ENCODE assay signal across 1 cellular context in the genomic region with DNA sequence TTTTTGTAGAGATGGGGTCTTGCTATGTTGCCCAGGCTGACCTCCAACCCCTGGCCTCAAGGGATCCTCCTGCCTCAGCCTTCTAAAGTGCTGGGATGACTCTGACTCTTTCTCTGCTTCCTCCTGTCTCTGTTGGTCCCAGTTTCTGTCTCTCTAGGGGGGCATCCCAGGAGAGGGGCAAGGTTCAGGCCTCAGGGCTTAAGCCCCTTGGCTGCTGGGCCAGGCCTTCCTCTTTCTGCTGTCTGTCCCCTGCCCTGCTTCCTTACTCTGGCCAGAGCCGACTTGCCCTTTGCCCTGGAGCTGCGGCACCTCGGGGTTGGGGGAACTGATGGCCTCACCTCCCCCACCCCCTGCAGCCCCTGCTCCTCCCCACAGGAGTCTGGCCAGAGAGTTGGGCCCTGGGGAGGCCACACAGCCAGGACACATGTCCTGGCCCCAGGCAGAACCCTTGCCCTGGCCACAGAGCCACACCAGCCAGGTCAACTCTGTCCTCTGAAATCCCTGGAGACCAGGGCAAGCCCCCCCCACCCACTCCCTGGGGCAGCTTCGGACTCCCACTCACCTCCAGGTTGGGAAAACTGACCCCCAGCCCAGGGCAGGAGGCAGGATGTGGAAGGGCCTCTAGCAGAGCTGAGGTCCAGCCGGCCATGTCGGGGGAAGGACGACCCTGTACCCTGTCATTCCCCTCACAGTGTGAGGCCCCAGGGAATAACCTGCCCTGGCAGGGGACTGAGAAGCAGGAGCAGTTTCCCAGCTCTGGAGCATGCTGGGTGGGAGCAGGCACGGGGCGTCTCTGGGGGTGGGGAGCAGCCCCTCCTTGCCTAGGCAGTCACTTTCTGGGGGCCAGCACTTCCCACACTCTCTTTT.
TF ChIP-seq lines count a peak whose summit lies in the region.

No MANE protein-coding gene starts in this region.

TF ChIP-seq in HepG2, 621 proteins besides CTCF, POLR2A, EP300 and RAD21 (continued from another document and continues in another):
- TF ChIP-seq, protein P1, sequence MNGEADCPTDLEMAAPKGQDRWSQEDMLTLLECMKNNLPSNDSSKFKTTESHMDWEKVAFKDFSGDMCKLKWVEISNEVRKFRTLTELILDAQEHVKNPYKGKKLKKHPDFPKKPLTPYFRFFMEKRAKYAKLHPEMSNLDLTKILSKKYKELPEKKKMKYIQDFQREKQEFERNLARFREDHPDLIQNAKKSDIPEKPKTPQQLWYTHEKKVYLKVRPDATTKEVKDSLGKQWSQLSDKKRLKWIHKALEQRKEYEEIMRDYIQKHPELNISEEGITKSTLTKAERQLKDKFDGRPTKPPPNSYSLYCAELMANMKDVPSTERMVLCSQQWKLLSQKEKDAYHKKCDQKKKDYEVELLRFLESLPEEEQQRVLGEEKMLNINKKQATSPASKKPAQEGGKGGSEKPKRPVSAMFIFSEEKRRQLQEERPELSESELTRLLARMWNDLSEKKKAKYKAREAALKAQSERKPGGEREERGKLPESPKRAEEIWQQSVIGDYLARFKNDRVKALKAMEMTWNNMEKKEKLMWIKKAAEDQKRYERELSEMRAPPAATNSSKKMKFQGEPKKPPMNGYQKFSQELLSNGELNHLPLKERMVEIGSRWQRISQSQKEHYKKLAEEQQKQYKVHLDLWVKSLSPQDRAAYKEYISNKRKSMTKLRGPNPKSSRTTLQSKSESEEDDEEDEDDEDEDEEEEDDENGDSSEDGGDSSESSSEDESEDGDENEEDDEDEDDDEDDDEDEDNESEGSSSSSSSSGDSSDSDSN (CRISPR knock-in tag; IDR thresholded peaks at IDR 0.05) = peak; percentile 69
- TF ChIP-seq ZNF329 (CRISPR knock-in tag; IDR thresholded peaks at IDR 0.05; ENCODE audit: low read depth) = no peak
- no peak for TF ChIP-seq DNMT3B (CRISPR knock-in tag; conservative IDR thresholded peaks at IDR 0.05)
- TF ChIP-seq PRPF4 (IDR thresholded peaks at IDR 0.05; ENCODE audit: low read depth, low read length, poor library complexity, severe bottlenecking) = no peak
- TF ChIP-seq, protein P2, sequence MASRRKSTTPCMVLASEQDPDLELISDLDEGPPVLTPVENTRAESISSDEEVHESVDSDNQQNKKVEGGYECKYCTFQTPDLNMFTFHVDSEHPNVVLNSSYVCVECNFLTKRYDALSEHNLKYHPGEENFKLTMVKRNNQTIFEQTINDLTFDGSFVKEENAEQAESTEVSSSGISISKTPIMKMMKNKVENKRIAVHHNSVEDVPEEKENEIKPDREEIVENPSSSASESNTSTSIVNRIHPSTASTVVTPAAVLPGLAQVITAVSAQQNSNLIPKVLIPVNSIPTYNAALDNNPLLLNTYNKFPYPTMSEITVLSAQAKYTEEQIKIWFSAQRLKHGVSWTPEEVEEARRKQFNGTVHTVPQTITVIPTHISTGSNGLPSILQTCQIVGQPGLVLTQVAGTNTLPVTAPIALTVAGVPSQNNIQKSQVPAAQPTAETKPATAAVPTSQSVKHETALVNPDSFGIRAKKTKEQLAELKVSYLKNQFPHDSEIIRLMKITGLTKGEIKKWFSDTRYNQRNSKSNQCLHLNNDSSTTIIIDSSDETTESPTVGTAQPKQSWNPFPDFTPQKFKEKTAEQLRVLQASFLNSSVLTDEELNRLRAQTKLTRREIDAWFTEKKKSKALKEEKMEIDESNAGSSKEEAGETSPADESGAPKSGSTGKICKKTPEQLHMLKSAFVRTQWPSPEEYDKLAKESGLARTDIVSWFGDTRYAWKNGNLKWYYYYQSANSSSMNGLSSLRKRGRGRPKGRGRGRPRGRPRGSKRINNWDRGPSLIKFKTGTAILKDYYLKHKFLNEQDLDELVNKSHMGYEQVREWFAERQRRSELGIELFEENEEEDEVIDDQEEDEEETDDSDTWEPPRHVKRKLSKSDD (CRISPR knock-in tag; IDR thresholded peaks at IDR 0.05; ENCODE audit: low read depth) = no peak
- no peak for TF ChIP-seq MXD4 (CRISPR knock-in tag; IDR thresholded peaks at IDR 0.05)
- no peak for TF ChIP-seq PAX8 (CRISPR knock-in tag; IDR thresholded peaks at IDR 0.05; ENCODE audit: borderline replicate concordance)
- peak; percentile 86; the same call in 1 of the 2 replicates for TF ChIP-seq ZBTB7A (CRISPR knock-in tag; IDR thresholded peaks at IDR 0.05)
- no peak for TF ChIP-seq ZNF282 (IDR thresholded peaks at IDR 0.05; ENCODE audit: partially characterized antibody)
- TF ChIP-seq HNRNPUL1 (IDR thresholded peaks at IDR 0.05; ENCODE audit: low read depth, low read length) = no peak
- no peak for TF ChIP-seq ZNF598 (CRISPR knock-in tag; IDR thresholded peaks at IDR 0.05; ENCODE audit: borderline replicate concordance)
- TF ChIP-seq TEAD3 (CRISPR knock-in tag; optimal IDR thresholded peaks at IDR 0.05; ENCODE audit: borderline replicate concordance) = peak; percentile 47
- TF ChIP-seq HOXA7 (CRISPR knock-in tag; IDR thresholded peaks at IDR 0.05) = no peak
- TF ChIP-seq, protein P3, sequence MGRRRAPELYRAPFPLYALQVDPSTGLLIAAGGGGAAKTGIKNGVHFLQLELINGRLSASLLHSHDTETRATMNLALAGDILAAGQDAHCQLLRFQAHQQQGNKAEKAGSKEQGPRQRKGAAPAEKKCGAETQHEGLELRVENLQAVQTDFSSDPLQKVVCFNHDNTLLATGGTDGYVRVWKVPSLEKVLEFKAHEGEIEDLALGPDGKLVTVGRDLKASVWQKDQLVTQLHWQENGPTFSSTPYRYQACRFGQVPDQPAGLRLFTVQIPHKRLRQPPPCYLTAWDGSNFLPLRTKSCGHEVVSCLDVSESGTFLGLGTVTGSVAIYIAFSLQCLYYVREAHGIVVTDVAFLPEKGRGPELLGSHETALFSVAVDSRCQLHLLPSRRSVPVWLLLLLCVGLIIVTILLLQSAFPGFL (CRISPR knock-in tag; IDR thresholded peaks at IDR 0.05) = no peak
- TF ChIP-seq ZNF543 (CRISPR knock-in tag; IDR thresholded peaks at IDR 0.05) = 0 out of 2 replicates have a peak, but pooled peaks have one; percentile 55
- peak; percentile 45; the same call in 1 of the 2 replicates for TF ChIP-seq REPIN1 (CRISPR knock-in tag; IDR thresholded peaks at IDR 0.05; ENCODE audit: borderline replicate concordance, low read depth)
- no peak for TF ChIP-seq ZNF605 (CRISPR knock-in tag; IDR thresholded peaks at IDR 0.05)
- no peak for TF ChIP-seq ZNF878 (CRISPR knock-in tag; IDR thresholded peaks at IDR 0.05)
- TF ChIP-seq ZNF33A (CRISPR knock-in tag; IDR thresholded peaks at IDR 0.05; ENCODE audit: borderline replicate concordance) = no peak
- TF ChIP-seq, protein P4, sequence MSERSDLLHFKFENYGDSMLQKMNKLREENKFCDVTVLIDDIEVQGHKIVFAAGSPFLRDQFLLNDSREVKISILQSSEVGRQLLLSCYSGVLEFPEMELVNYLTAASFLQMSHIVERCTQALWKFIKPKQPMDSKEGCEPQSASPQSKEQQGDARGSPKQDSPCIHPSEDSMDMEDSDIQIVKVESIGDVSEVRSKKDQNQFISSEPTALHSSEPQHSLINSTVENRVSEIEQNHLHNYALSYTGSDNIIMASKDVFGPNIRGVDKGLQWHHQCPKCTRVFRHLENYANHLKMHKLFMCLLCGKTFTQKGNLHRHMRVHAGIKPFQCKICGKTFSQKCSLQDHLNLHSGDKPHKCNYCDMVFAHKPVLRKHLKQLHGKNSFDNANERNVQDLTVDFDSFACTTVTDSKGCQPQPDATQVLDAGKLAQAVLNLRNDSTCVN (CRISPR knock-in tag; IDR thresholded peaks at IDR 0.05; ENCODE audit: borderline replicate concordance) = peak; percentile 54
- TF ChIP-seq ZNF589 (CRISPR knock-in tag; conservative IDR thresholded peaks at IDR 0.05) = no peak
- TF ChIP-seq, protein P5, sequence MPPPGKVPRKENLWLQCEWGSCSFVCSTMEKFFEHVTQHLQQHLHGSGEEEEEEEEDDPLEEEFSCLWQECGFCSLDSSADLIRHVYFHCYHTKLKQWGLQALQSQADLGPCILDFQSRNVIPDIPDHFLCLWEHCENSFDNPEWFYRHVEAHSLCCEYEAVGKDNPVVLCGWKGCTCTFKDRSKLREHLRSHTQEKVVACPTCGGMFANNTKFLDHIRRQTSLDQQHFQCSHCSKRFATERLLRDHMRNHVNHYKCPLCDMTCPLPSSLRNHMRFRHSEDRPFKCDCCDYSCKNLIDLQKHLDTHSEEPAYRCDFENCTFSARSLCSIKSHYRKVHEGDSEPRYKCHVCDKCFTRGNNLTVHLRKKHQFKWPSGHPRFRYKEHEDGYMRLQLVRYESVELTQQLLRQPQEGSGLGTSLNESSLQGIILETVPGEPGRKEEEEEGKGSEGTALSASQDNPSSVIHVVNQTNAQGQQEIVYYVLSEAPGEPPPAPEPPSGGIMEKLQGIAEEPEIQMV (CRISPR knock-in tag; IDR thresholded peaks at IDR 0.05; ENCODE audit: low read depth) = 0 out of 2 replicates have a peak, but pooled peaks have one; percentile 57
- no peak for TF ChIP-seq ZNF703 (CRISPR knock-in tag; IDR thresholded peaks at IDR 0.05; ENCODE audit: borderline replicate concordance)
- peak; percentile 63 for TF ChIP-seq PHF8 (CRISPR knock-in tag; IDR thresholded peaks at IDR 0.05)
- no peak for TF ChIP-seq U2AF2 (IDR thresholded peaks at IDR 0.05; ENCODE audit: low read depth, low read length)
- TF ChIP-seq BHLHE40 (IDR thresholded peaks at IDR 0.05; ENCODE audit: low read length) = no peak
- TF ChIP-seq ZNF451 (CRISPR knock-in tag; IDR thresholded peaks at IDR 0.05) = no peak; the same call in 1 of the 2 replicates
- TF ChIP-seq ATAD3A (CRISPR knock-in tag; IDR thresholded peaks at IDR 0.05) = no peak
- TF ChIP-seq GPN1 (CRISPR knock-in tag; IDR thresholded peaks at IDR 0.05; ENCODE audit: borderline replicate concordance) = no peak
- TF ChIP-seq, protein P6, sequence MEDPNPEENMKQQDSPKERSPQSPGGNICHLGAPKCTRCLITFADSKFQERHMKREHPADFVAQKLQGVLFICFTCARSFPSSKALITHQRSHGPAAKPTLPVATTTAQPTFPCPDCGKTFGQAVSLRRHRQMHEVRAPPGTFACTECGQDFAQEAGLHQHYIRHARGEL (CRISPR knock-in tag; IDR thresholded peaks at IDR 0.05) = no peak
- TF ChIP-seq NCOA5 (CRISPR knock-in tag; IDR thresholded peaks at IDR 0.05) = no peak
- TF ChIP-seq, protein P7, sequence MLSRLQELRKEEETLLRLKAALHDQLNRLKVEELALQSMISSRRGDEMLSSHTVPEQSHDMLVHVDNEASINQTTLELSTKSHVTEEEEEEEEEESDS (CRISPR knock-in tag; IDR thresholded peaks at IDR 0.05; ENCODE audit: borderline replicate concordance) = no peak
- peak; percentile 97 for TF ChIP-seq ZBTB7B (CRISPR knock-in tag; IDR thresholded peaks at IDR 0.05)
- TF ChIP-seq ZKSCAN8 (CRISPR knock-in tag; IDR thresholded peaks at IDR 0.05; ENCODE audit: borderline replicate concordance) = no peak
- no peak for TF ChIP-seq ZNF44 (CRISPR knock-in tag; IDR thresholded peaks at IDR 0.05)
- TF ChIP-seq, protein P8, sequence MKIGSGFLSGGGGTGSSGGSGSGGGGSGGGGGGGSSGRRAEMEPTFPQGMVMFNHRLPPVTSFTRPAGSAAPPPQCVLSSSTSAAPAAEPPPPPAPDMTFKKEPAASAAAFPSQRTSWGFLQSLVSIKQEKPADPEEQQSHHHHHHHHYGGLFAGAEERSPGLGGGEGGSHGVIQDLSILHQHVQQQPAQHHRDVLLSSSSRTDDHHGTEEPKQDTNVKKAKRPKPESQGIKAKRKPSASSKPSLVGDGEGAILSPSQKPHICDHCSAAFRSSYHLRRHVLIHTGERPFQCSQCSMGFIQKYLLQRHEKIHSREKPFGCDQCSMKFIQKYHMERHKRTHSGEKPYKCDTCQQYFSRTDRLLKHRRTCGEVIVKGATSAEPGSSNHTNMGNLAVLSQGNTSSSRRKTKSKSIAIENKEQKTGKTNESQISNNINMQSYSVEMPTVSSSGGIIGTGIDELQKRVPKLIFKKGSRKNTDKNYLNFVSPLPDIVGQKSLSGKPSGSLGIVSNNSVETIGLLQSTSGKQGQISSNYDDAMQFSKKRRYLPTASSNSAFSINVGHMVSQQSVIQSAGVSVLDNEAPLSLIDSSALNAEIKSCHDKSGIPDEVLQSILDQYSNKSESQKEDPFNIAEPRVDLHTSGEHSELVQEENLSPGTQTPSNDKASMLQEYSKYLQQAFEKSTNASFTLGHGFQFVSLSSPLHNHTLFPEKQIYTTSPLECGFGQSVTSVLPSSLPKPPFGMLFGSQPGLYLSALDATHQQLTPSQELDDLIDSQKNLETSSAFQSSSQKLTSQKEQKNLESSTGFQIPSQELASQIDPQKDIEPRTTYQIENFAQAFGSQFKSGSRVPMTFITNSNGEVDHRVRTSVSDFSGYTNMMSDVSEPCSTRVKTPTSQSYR (CRISPR knock-in tag; IDR thresholded peaks at IDR 0.05; ENCODE audit: borderline replicate concordance) = peak; percentile 93
- no peak; the same call in 1 of the 2 replicates for TF ChIP-seq TGIF2 (CRISPR knock-in tag; IDR thresholded peaks at IDR 0.05)
- no peak for TF ChIP-seq ZNF143 (CRISPR knock-in tag; IDR thresholded peaks at IDR 0.05)
- TF ChIP-seq MEIS2 (CRISPR knock-in tag; IDR thresholded peaks at IDR 0.05) = no peak
- no peak for TF ChIP-seq ZNF749 (CRISPR knock-in tag; IDR thresholded peaks at IDR 0.05; ENCODE audit: borderline replicate concordance)
- no peak for TF ChIP-seq SOX13 (IDR thresholded peaks at IDR 0.05)
- no peak for TF ChIP-seq SOX13 (CRISPR knock-in tag; conservative IDR thresholded peaks at IDR 0.05 in 1 of 2, IDR thresholded peaks at IDR 0.05 in 1 of 2)
